In genomic region chr2:11292464-11293255, GRCh38 we compare ENCODE assay signal across 13 cellular contexts. TPM values are rescaled to one million over a fixed set of nuclear protein-coding genes. Genes with fewer than 3 reads are reported as not detected.
DNase-seq lines count a peak whose midpoint lies in the region; ATAC-seq and TF ChIP-seq lines count a peak whose summit lies in the region.
"Had no signal": no experiment of that assay in that cellular context is flagged by ENCODE, and none has a peak within 500 bp of the region (broad histone marks: within the 10 kb centered on the region; RNA-seq: fewer than 3 reads in every experiment).

No MANE protein-coding gene starts in this region.

- H3K27me3 Mint-ChIP-seq in IgD-negative memory B cell, result no peaks in the 10 kb centered on the region
- no peaks in the 10 kb centered on the region for H3K27me3 Mint-ChIP-seq in CD4-positive, alpha-beta T cell
- H3K27me3 Mint-ChIP-seq: activated CD4-positive, alpha-beta memory T cell treated with anti-CD3 and anti-CD28 coated beads, Interleukin-2, amount 10 ng/mL, durations not matched to agents 7 days and 5 days had no signal

- peaks cover 24 to 36% (median 35%) of the 10 kb centered on the region in 3 donors for H3K4me1 Mint-ChIP-seq in IgD-negative memory B cell
- peaks cover 44% of the 10 kb centered on the region for H3K4me1 Mint-ChIP-seq in CD4-positive, alpha-beta T cell (ENCODE audit: low read depth)

- peaks cover 1% of the 10 kb centered on the region for H3K36me3 Mint-ChIP-seq in IgD-negative memory B cell
- H3K36me3 Mint-ChIP-seq in CD4-positive, alpha-beta T cell (ENCODE audit: low read depth), result no peaks in the 10 kb centered on the region

- no peaks in the 10 kb centered on the region for H3K36me3 ChIP-seq in BJ (ENCODE audit: control insufficient read depth, insufficient read depth, low read length)
- no peaks in the 10 kb centered on the region for H3K36me3 ChIP-seq in right lobe of liver

- POLR2A ChIA-PET in BJ (lab: Charles Lee), result no interaction called here
- POLR2A ChIA-PET in CD4-positive, alpha-beta T cell (lab: Charles Lee), result no interaction called here

- 60% methylated on average over 3 of the region's 3 CpGs for WGBS in right lobe of liver (ENCODE audit: insufficient coverage, low coverage, low lambda C conversion rate, missing lambda C conversion rate)

- H3K27ac ChIP-seq in right lobe of liver, result no peak overlapping the region
- no peak overlapping the region for H3K27ac ChIP-seq in CD4-positive, alpha-beta T cell (ENCODE audit: low read depth, low read length)

- H3K27me3 ChIP-seq in BJ (ENCODE audit: control insufficient read depth, insufficient read depth, low read length) (no peaks in the 10 kb centered on the region), right lobe of liver (no peaks in the 10 kb centered on the region)
- H3K27me3 ChIP-seq in CD4-positive, alpha-beta T cell (ENCODE audit: control insufficient read depth, insufficient read depth, low read length), result no peaks in the 10 kb centered on the region

- no peaks in the 10 kb centered on the region for H3K9me3 Mint-ChIP-seq in IgD-negative memory B cell
- H3K9me3 Mint-ChIP-seq in CD4-positive, alpha-beta T cell, result no peaks in the 10 kb centered on the region
- H3K9me3 Mint-ChIP-seq: activated CD4-positive, alpha-beta memory T cell treated with anti-CD3 and anti-CD28 coated beads, Interleukin-2, amount 10 ng/mL, durations not matched to agents 7 days and 5 days had no signal

- TF ChIP-seq CTCF in BJ (IDR thresholded peaks at IDR 0.05; ENCODE audit: insufficient read depth, low read depth, low read length), result no peak
- TF ChIP-seq CTCF in cardiac fibroblast (IDR thresholded peaks at IDR 0.05; ENCODE audit: low read depth, low read length), result no peak
- TF ChIP-seq CTCF in right lobe of liver (IDR thresholded peaks at IDR 0.05), result no peak
- no peak for TF ChIP-seq CTCF in CD4-positive, alpha-beta T cell (IDR thresholded peaks at IDR 0.05)

- intact Hi-C loops in right lobe of liver (cut with DNase I), result no loop called here
- intact Hi-C loops in CD4-positive, alpha-beta T cell (cut with DNase I, micrococcal nuclease), result no loop called here

- H3K27ac Mint-ChIP-seq in IgD-negative memory B cell, result peak overlapping the region in 2 of 3 donors; percentile 76 to 88
- H3K27ac Mint-ChIP-seq in CD4-positive, alpha-beta T cell, result no peak overlapping the region
- H3K27ac Mint-ChIP-seq: activated CD4-positive, alpha-beta memory T cell treated with anti-CD3 and anti-CD28 coated beads, Interleukin-2, amount 10 ng/mL, durations not matched to agents 7 days and 5 days had no signal

- H3K4me3 ChIP-seq in BJ (ENCODE audit: low read depth, low read length), result no peak overlapping the region
- H3K4me3 ChIP-seq in cardiac fibroblast (replicated peaks in 1 of 2; ENCODE audit: low read depth in 2 of 2, low read length in 2 of 2), result no peak overlapping the region
- no peak overlapping the region for H3K4me3 ChIP-seq in right lobe of liver

- CTCF ChIA-PET in BJ (lab: Yijun Ruan, JAX), result no interaction called here
- CTCF ChIA-PET in CD4-positive, alpha-beta T cell (lab: Charles Lee), result interaction anchor here (1.1 kb wide), 1 partner anchor 13 kb away, joined by 3 read pairs; no protein-coding TSS in a partner anchor

- TF ChIP-seq POLR2A in right lobe of liver (IDR thresholded peaks at IDR 0.05), result no peak

- no peaks in the 10 kb centered on the region for H3K9me3 ChIP-seq in right lobe of liver
- H3K9me3 ChIP-seq in CD4-positive, alpha-beta T cell (ENCODE audit: control insufficient read depth, low read length), result no peaks in the 10 kb centered on the region

- ATAC-seq in right lobe of liver, result peak; percentile 48 to 87 (median 76)
- ATAC-seq in CD4-positive, alpha-beta T cell (ENCODE audit: poor library complexity), result no peak

- peaks cover 0 to 11% (median 0%) of the 10 kb centered on the region in 4 donors for H3K4me1 ChIP-seq in right lobe of liver

- DNase-seq in BJ (ENCODE audit: low read depth) (peak; percentile 50), cardiac fibroblast (ENCODE audit: low read depth in 2 of 2) (peak; percentile 72 to 80), right lobe of liver (no peak), GM03348 (ENCODE audit: low spot score) (no peak)
- DNase-seq in NK-92 treated with Interleukin-12 subunit alpha and Interleukin-12 subunit beta, amount 100 ng/mL, for 24 hours (lab: John Stamatoyannopoulos, UW), result no peak
- no peak for DNase-seq in central memory CD4-positive, alpha-beta T cell
- DNase-seq in CD4-positive, alpha-beta T cell, result no peak
- DNase-seq: activated CD4-positive, alpha-beta memory T cell treated with anti-CD3 and anti-CD28 coated beads, Interleukin-2, amount 10 ng/mL, durations not matched to agents 7 days and 5 days; cortex of kidney; mammary epithelial cell; NCI-H526; stimulated activated CD4-positive, alpha-beta T cell treated with anti-CD3 and anti-CD28 coated beads, Interleukin-4, amount 100 ng/mL, for 1 hour had no signal

- H3K4me3 Mint-ChIP-seq in IgD-negative memory B cell, result peak overlapping the region in 2 of 4 donors; percentile 67 to 69
- H3K4me3 Mint-ChIP-seq in CD4-positive, alpha-beta T cell, result no peak overlapping the region
- H3K4me3 Mint-ChIP-seq: activated CD4-positive, alpha-beta memory T cell treated with anti-CD3 and anti-CD28 coated beads, Interleukin-2, amount 10 ng/mL, durations not matched to agents 7 days and 5 days had no signal

RNA-seq across cellular contexts. Expression of gene ROCK2, which starts 51.8 kb away (rescaled TPM):
- polyA plus RNA-seq in BJ (2011; rRNA removed) (6.0 and 15.3 TPM in 2 replicates), IgD-negative memory B cell (13.3 TPM)
- 15.1 and 26.3 TPM in 2 replicates for polyA minus RNA-seq in BJ (2011; rRNA and poly(A)+ RNA removed)
- total RNA-seq in right lobe of liver, result 10 to 100 TPM; 11.6 to 23.9 (median 19.8) TPM
- total RNA-seq in CD4-positive, alpha-beta T cell, result 1 to 10 TPM; 6.9 to 9.4 TPM

Comparison
In these comparisons a context has a peak if more than half of its experiments do, and no peak if none do; other contexts are left out.
1. DNase-seq: peak in BJ (single experiment) and cardiac fibroblast (2 of 2); none in right lobe of liver (0 of 3), GM03348 (single experiment), NK-92 treated with Interleukin-12 subunit alpha and Interleukin-12 subunit beta, amount 100 ng/mL, for 24 hours (single experiment), central memory CD4-positive, alpha-beta T cell (single experiment) and CD4-positive, alpha-beta T cell (0 of 10).